Comparison of ENCODE assay signal across 8 cellular contexts in genomic region chr20:51800769-51801219, GRCh38. TPM values are rescaled to one million over a fixed set of nuclear protein-coding genes. Genes with fewer than 3 reads are reported as not detected.
DNase-seq lines count a peak whose midpoint lies in the region; ATAC-seq lines count a peak whose summit lies in the region.

No MANE protein-coding gene starts in this region.

- no peak overlapping the region for H3K27ac ChIP-seq in subcutaneous abdominal adipose tissue (ENCODE audit: low read depth, low read length)

- peaks cover 0 to 23% (median 10%) of the 10 kb centered on the region in 5 donors for H3K27me3 ChIP-seq in subcutaneous abdominal adipose tissue (ENCODE audit: control insufficient read depth in 5 of 5, insufficient read depth in 4 of 5, low read length in 5 of 5)

- H3K27me3 Mint-ChIP-seq in activated CD4-positive, alpha-beta T cell treated with anti-CD3 and anti-CD28 coated beads, Interleukin-2, amount 10 ng/mL, durations not matched to agents 24 days and 14 days: peaks cover 61% of the 10 kb centered on the region
- H3K27me3 Mint-ChIP-seq in activated naive CD8-positive, alpha-beta T cell treated with anti-CD3 and anti-CD28 coated beads for 36 hours: peaks cover 76% of the 10 kb centered on the region

- no peaks in the 10 kb centered on the region for H3K9me3 ChIP-seq in subcutaneous abdominal adipose tissue (ENCODE audit: control insufficient read depth in 5 of 5, low read length in 5 of 5)

- no peak overlapping the region for H3K27ac Mint-ChIP-seq in activated CD4-positive, alpha-beta T cell treated with anti-CD3 and anti-CD28 coated beads, Interleukin-2, amount 10 ng/mL, durations not matched to agents 24 days and 14 days
- no peak overlapping the region for H3K27ac Mint-ChIP-seq in activated naive CD8-positive, alpha-beta T cell treated with anti-CD3 and anti-CD28 coated beads for 36 hours

- peaks cover 0 to 28% (median 24%) of the 10 kb centered on the region in 5 donors for H3K4me1 ChIP-seq in subcutaneous abdominal adipose tissue (ENCODE audit: control insufficient read depth in 5 of 5, insufficient read depth in 5 of 5, low read length in 5 of 5)

- intact Hi-C loops in activated CD4-positive, alpha-beta T cell treated with anti-CD3 and anti-CD28 coated beads, Interleukin-2, amount 10 ng/mL, durations not matched to agents 24 days and 14 days (cut with micrococcal nuclease): loop anchor here (2.0 to 5.0 kb wide), 2 partner anchors 33 to 162 kb away; partner anchors contain the start of gene ATP9A

- no peak for ATAC-seq in HG03095 (IDR thresholded peaks at IDR 0.05; ENCODE audit: unreplicated experiment)
- no peak for ATAC-seq in HG02884 (IDR thresholded peaks at IDR 0.05; ENCODE audit: unreplicated experiment)
- ATAC-seq in GM21528 (IDR thresholded peaks at IDR 0.05; ENCODE audit: low FRiP score, unreplicated experiment): no peak

- H3K36me3 Mint-ChIP-seq in activated CD4-positive, alpha-beta T cell treated with anti-CD3 and anti-CD28 coated beads, Interleukin-2, amount 10 ng/mL, durations not matched to agents 24 days and 14 days (ENCODE audit: low read depth): no peaks in the 10 kb centered on the region
- H3K36me3 Mint-ChIP-seq in activated naive CD8-positive, alpha-beta T cell treated with anti-CD3 and anti-CD28 coated beads for 36 hours: no peaks in the 10 kb centered on the region

- peaks cover 2% of the 10 kb centered on the region for H3K4me1 Mint-ChIP-seq in activated CD4-positive, alpha-beta T cell treated with anti-CD3 and anti-CD28 coated beads, Interleukin-2, amount 10 ng/mL, durations not matched to agents 24 days and 14 days
- H3K4me1 Mint-ChIP-seq in activated naive CD8-positive, alpha-beta T cell treated with anti-CD3 and anti-CD28 coated beads for 36 hours: peaks cover 4% of the 10 kb centered on the region

- H3K4me3 ChIP-seq in subcutaneous abdominal adipose tissue (ENCODE audit: low read depth in 1 of 5, low read length in 5 of 5): peak overlapping the region; percentile 42 to 69 (median 62)

- peak overlapping the region in 2 of 5 donors; percentile 16 to 68 for H3K9ac ChIP-seq in subcutaneous abdominal adipose tissue (ENCODE audit: low read length in 5 of 5)

- DNase-seq in activated CD4-positive, alpha-beta T cell treated with anti-CD3 and anti-CD28 coated beads, Interleukin-2, amount 10 ng/mL, durations not matched to agents 24 days and 14 days: peak; percentile 58
- DNase-seq in activated CD4-positive, alpha-beta T cell treated with anti-CD3 and anti-CD28 coated beads for 1 hour: no peak
- peak; percentile 12 for DNase-seq in activated naive CD8-positive, alpha-beta T cell treated with anti-CD3 and anti-CD28 coated beads for 36 hours
- DNase-seq in islet precursor cell: peak; percentile 64

- peak overlapping the region; percentile 74 for H3K4me3 Mint-ChIP-seq in activated CD4-positive, alpha-beta T cell treated with anti-CD3 and anti-CD28 coated beads, Interleukin-2, amount 10 ng/mL, durations not matched to agents 24 days and 14 days
- peak overlapping the region; percentile 47 for H3K4me3 Mint-ChIP-seq in activated naive CD8-positive, alpha-beta T cell treated with anti-CD3 and anti-CD28 coated beads for 36 hours

- H3K36me3 ChIP-seq in subcutaneous abdominal adipose tissue (ENCODE audit: control insufficient read depth in 5 of 5, insufficient read depth in 5 of 5, low read length in 5 of 5): no peaks in the 10 kb centered on the region

- no peaks in the 10 kb centered on the region for H3K9me3 Mint-ChIP-seq in activated CD4-positive, alpha-beta T cell treated with anti-CD3 and anti-CD28 coated beads, Interleukin-2, amount 10 ng/mL, durations not matched to agents 24 days and 14 days
- no peaks in the 10 kb centered on the region for H3K9me3 Mint-ChIP-seq in activated naive CD8-positive, alpha-beta T cell treated with anti-CD3 and anti-CD28 coated beads for 36 hours

RNA-seq across cellular contexts. Expression of gene SALL4, which starts 1.5 kb away (rescaled TPM):
- 0.28 and 0.75 TPM in 2 replicates for total RNA-seq in activated CD4-positive, alpha-beta T cell treated with anti-CD3 and anti-CD28 coated beads, Interleukin-2, amount 10 ng/mL, durations not matched to agents 24 days and 14 days
- total RNA-seq in activated naive CD8-positive, alpha-beta T cell treated with anti-CD3 and anti-CD28 coated beads for 36 hours: under 1 TPM; 0.43 to 0.66 TPM

RNA-seq across cellular contexts. Expression of gene ATP9A, which starts 32.6 kb away (rescaled TPM):
- 14.7 and 16.1 TPM in 2 replicates for total RNA-seq in activated CD4-positive, alpha-beta T cell treated with anti-CD3 and anti-CD28 coated beads, Interleukin-2, amount 10 ng/mL, durations not matched to agents 24 days and 14 days
- total RNA-seq in activated naive CD8-positive, alpha-beta T cell treated with anti-CD3 and anti-CD28 coated beads for 36 hours: under 1 TPM; 0.18 to 0.21 TPM

Comparison
In these comparisons a context has a peak if more than half of its experiments do, and no peak if none do; other contexts are left out.
1. RNA of gene ATP9A, which starts 32.6 kb away (total RNA-seq): 14.7 to 16.1 TPM in activated CD4-positive, alpha-beta T cell treated with anti-CD3 and anti-CD28 coated beads, Interleukin-2, amount 10 ng/mL, durations not matched to agents 24 days and 14 days; 0.18 to 0.21 TPM in activated naive CD8-positive, alpha-beta T cell treated with anti-CD3 and anti-CD28 coated beads for 36 hours; every median in the first group is over 10 times any median in the second.